8 cellular contexts compared by ENCODE assay signal in the genomic region with DNA sequence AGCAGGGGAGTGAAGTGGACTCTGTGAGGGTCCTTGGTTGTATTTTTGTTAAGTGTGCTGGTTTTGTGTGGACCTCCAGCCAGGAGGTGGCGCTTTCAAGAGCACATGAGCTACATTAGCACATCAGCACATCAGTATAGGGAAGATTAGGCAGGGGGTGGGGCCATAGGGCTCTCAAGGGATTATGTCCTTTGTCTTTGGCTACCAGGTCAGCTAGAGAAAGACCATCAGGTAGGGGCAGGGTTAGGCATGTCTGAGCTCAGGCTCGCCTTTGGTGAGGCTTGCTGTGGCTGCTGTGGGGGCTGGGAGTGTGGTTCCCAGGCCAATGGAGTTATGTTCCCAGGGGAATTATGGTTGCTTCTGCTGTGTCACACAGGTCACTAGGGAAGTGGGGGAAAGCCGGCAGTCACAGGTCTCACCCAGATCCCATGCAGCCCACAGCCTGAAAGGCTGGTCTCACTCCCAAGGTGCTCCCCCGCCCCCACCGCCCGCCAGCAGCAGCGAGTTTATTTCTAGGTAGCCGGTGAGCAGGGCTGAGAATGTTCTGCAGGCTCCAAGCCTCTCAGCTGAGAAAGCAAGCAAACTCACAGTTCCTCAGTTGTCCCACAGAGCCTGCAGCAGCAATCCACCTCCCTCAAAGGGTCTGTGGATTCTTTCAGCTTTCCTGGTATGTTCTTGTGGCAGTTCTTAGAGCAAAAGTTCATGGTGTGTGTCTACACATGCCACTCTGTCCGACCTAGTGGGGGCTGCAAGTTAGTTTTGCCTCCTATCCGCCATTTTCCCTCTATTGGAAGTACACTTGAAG. TPM values are rescaled to one million over a fixed set of nuclear protein-coding genes. Genes with fewer than 3 reads are reported as not detected.
DNase-seq lines count a peak whose midpoint lies in the region; ATAC-seq and TF ChIP-seq lines count a peak whose summit lies in the region.

No MANE protein-coding gene starts in this region.

- no peaks in the 10 kb centered on the region for H3K79me2 ChIP-seq in OCI-LY7 (ENCODE audit: insufficient read depth, low read depth, low read length)
- no peaks in the 10 kb centered on the region for H3K79me2 ChIP-seq in mammary epithelial cell (ENCODE audit: insufficient read depth, low read length)

- WGBS in mammary epithelial cell (ENCODE audit: low coverage, missing lambda C conversion rate), result 58% methylated on average over 7 of the region's 10 CpGs

- H4K20me1 ChIP-seq in OCI-LY7 (ENCODE audit: insufficient read depth, low read length), result no peaks in the 10 kb centered on the region
- H4K20me1 ChIP-seq in mammary epithelial cell (ENCODE audit: insufficient read depth, low read length), result no peaks in the 10 kb centered on the region

- no peak for TF ChIP-seq POLR2A in uterus (IDR thresholded peaks at IDR 0.05)

- H3K4me1 ChIP-seq in OCI-LY7 (ENCODE audit: insufficient read depth, low read length, poor library complexity, severe bottlenecking), result peaks cover 4% of the 10 kb centered on the region
- H3K4me1 ChIP-seq in mammary epithelial cell (ENCODE audit: insufficient read depth, low read length), result peaks cover 5% of the 10 kb centered on the region
- H3K4me1 ChIP-seq in uterus, result no peaks in the 10 kb centered on the region

- H3K9me2 ChIP-seq in OCI-LY7 (ENCODE audit: insufficient read depth, low read length), result no peaks in the 10 kb centered on the region

- POLR2A ChIA-PET in OCI-LY7 (lab: Charles Lee), result interaction anchor here (1.5 kb wide), 1 partner anchor 12 kb away, joined by 3 read pairs; no protein-coding TSS in a partner anchor

- no peaks in the 10 kb centered on the region for H3K36me3 ChIP-seq in OCI-LY7 (ENCODE audit: insufficient read depth, low read length)
- no peaks in the 10 kb centered on the region for H3K36me3 ChIP-seq in mammary epithelial cell (ENCODE audit: insufficient read depth, low read length)
- H3K36me3 ChIP-seq in uterus, result no peaks in the 10 kb centered on the region

- in situ Hi-C loops in mammary epithelial cell (cut with MboI; ENCODE audit: low sequenced_read_pairs in 2 of 2), result loop anchor here in 1 of 2 donors (10.0 to 25.0 kb wide), 2 partner anchors 351 to 873 kb away; no protein-coding TSS in a partner anchor

- CTCF ChIA-PET in OCI-LY7 (lab: Charles Lee; ENCODE audit: unreplicated experiment) (no interaction called here), mammary epithelial cell (lab: Charles Lee; ENCODE audit: low non-redundant PET) (interaction anchor here (0.5 to 1.0 kb wide), 3 partner anchors 35 to 344 kb away, joined by 3 to 9 read pairs (median 5); no protein-coding TSS in a partner anchor)

- peak; percentile 65 for DNase-seq in activated effector memory CD4-positive, alpha-beta T cell treated with anti-CD3 and anti-CD28 coated beads, Interleukin-2, amount 50 U/mL, for 16 hours
- no peak for DNase-seq in activated effector memory CD4-positive, alpha-beta T cell treated with Interleukin-2 at 50 U/mL for 16 hours
- DNase-seq in OCI-LY7 (ENCODE audit: low spot score) (peak; percentile 47), mammary epithelial cell (peak; percentile 37), omental fat pad (ENCODE audit: low spot score) (no peak), uterus (no peak)

- H2AFZ ChIP-seq in OCI-LY7 (ENCODE audit: low read length) (peak overlapping the region; percentile 93), mammary epithelial cell (ENCODE audit: low read depth, low read length) (peak overlapping the region; percentile 92)

- ATAC-seq in HG03103 (IDR thresholded peaks at IDR 0.05; ENCODE audit: low read depth, unreplicated experiment) (peak; percentile 65), omental fat pad (ENCODE audit: low FRiP score) (peak; percentile 19), GM18861 (IDR thresholded peaks at IDR 0.05; ENCODE audit: unreplicated experiment) (no peak)

- intact Hi-C loops in OCI-LY7 (cut with micrococcal nuclease; ENCODE audit: unreplicated experiment) (no loop called here), mammary epithelial cell (cut with micrococcal nuclease) (loop anchor here (2.0 to 10.0 kb wide), 2 partner anchors 527 to 621 kb away; no protein-coding TSS in a partner anchor), uterus (cut with DNase I; ENCODE audit: low total_unique reads) (no loop called here)

- dilution Hi-C loops in mammary epithelial cell (cut with HindIII; ENCODE audit: low sequenced_read_pairs), result loop anchor here (5.0 kb wide), 1 partner anchor 338 kb away; the partner anchor contains the start of gene OR1K1

- H3K27me3 ChIP-seq in mammary epithelial cell (ENCODE audit: insufficient read depth, low read length) (no peaks in the 10 kb centered on the region), uterus (no peaks in the 10 kb centered on the region)

- BruUV-seq in OCI-LY7 (replicated peaks; lab: Mats Ljungman, UMichigan) (no TSS peak), mammary epithelial cell (replicated peaks; lab: Mats Ljungman, UMichigan) (no TSS peak)

- TF ChIP-seq CTCF in OCI-LY7 (conservative IDR thresholded peaks at IDR 0.05; ENCODE audit: low read length), result peak; percentile 71
- peak; percentile 35 to 50 for TF ChIP-seq CTCF in mammary epithelial cell (conservative IDR thresholded peaks at IDR 0.05 in 1 of 2, IDR thresholded peaks at IDR 0.05 in 1 of 2; ENCODE audit: extremely low read depth in 1 of 2, insufficient read depth in 1 of 2, low read depth in 1 of 2, low read length in 2 of 2)
- no peak for TF ChIP-seq CTCF in omental fat pad (IDR thresholded peaks at IDR 0.05)
- TF ChIP-seq CTCF in uterus (IDR thresholded peaks at IDR 0.05), result no peak

- H3K4me3 ChIP-seq in OCI-LY7 (ENCODE audit: low read depth, low read length, poor library complexity, severe bottlenecking), result peak overlapping the region; percentile 59
- H3K4me3 ChIP-seq in mammary epithelial cell (replicated peaks in 1 of 3; ENCODE audit: insufficient read depth in 1 of 3, low read depth in 2 of 3, low read length in 3 of 3), result peak overlapping the region; percentile 47 to 72 (median 60)
- no peak overlapping the region for H3K4me3 ChIP-seq in uterus

- no peaks in the 10 kb centered on the region for H3K9me3 ChIP-seq in OCI-LY7 (ENCODE audit: low read length)
- H3K9me3 ChIP-seq in mammary epithelial cell (replicated peaks; ENCODE audit: insufficient read depth, low read length), result no peaks in the 10 kb centered on the region
- no peaks in the 10 kb centered on the region for H3K9me3 ChIP-seq in uterus

- no peak overlapping the region for H3K27ac ChIP-seq in OCI-LY7 (ENCODE audit: low read depth, low read length, poor library complexity, severe bottlenecking)
- no peak overlapping the region for H3K27ac ChIP-seq in mammary epithelial cell (ENCODE audit: insufficient read depth, low read depth, low read length)
- no peak overlapping the region for H3K27ac ChIP-seq in uterus

- H3K4me2 ChIP-seq in OCI-LY7 (ENCODE audit: low read length) (peak overlapping the region; percentile 59), mammary epithelial cell (ENCODE audit: insufficient read depth, low read depth, low read length) (peak overlapping the region; percentile 87)

- peak overlapping the region; percentile 35 for H3K9ac ChIP-seq in mammary epithelial cell (ENCODE audit: insufficient read depth, low read length)

RNA-seq across cellular contexts. Expression of gene OR1J1, which starts 13.7 kb away (rescaled TPM):
- total RNA-seq in OCI-LY7 (2014; rRNA removed; shearing (Covaris generic)), result not detected in 2 replicates
- total RNA-seq in OCI-LY7 (2022), result not detected in 2 replicates
- not detected for total RNA-seq in mammary epithelial cell
- not detected for polyA plus RNA-seq in mammary epithelial cell
- polyA minus RNA-seq in mammary epithelial cell, result not detected
- total RNA-seq in omental fat pad, result not detected
- total RNA-seq in uterus, result not detected

RNA-seq across cellular contexts. Expression of gene OR1J2, which starts 46.6 kb away (rescaled TPM):
- total RNA-seq in OCI-LY7 (2014; rRNA removed; shearing (Covaris generic)), result not detected in 2 replicates
- total RNA-seq in OCI-LY7 (2022), result not detected in 2 replicates
- total RNA-seq in mammary epithelial cell, result not detected
- not detected for polyA plus RNA-seq in mammary epithelial cell
- not detected for polyA minus RNA-seq in mammary epithelial cell
- not detected for total RNA-seq in omental fat pad
- not detected for total RNA-seq in uterus

RNA-seq across cellular contexts. Expression of gene OR1J4, which starts 54.9 kb away (rescaled TPM):
- total RNA-seq in OCI-LY7 (2014; rRNA removed; shearing (Covaris generic)), result not detected in 2 replicates
- total RNA-seq in OCI-LY7 (2022) (not detected in 2 replicates), mammary epithelial cell (not detected), omental fat pad (not detected), uterus (not detected)
- polyA plus RNA-seq in mammary epithelial cell, result not detected
- not detected for polyA minus RNA-seq in mammary epithelial cell

Comparison
In these comparisons a context has a peak if more than half of its experiments do, and no peak if none do; other contexts are left out.
1. DNase-seq: peak in activated effector memory CD4-positive, alpha-beta T cell treated with anti-CD3 and anti-CD28 coated beads, Interleukin-2, amount 50 U/mL, for 16 hours (single experiment), OCI-LY7 (single experiment) and mammary epithelial cell (single experiment); none in activated effector memory CD4-positive, alpha-beta T cell treated with Interleukin-2 at 50 U/mL for 16 hours (single experiment), omental fat pad (single experiment) and uterus (0 of 2).
2. H3K4me3 ChIP-seq: peak in OCI-LY7 (single experiment) and mammary epithelial cell (3 of 3); none in uterus (0 of 2).
3. CTCF ChIP-seq: peak in OCI-LY7 (single experiment) and mammary epithelial cell (2 of 2); none in omental fat pad (0 of 3) and uterus (0 of 4).